ENCODE assay signal across 1 cellular context in the genomic region with DNA sequence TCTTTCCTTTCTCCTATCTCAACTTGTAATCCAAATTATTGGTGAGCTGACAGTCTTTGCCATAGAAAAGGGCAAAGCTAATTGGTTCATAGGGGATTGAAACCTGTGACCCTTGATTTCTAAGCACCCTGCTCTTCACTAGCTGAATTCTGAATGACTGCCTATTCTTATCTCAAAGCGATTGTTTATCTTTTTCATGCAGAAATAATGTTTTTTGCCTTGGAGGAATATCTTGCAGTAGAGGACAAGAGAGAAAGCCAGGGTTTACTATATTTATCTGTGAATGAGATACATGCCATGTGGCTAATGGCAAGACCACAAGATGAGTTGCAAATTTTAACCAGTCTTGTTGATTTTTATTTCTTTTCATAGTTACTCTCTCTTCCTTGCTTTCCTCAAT.
TF ChIP-seq lines count a peak whose summit lies in the region.

No MANE protein-coding gene starts in this region.

TF ChIP-seq in GM23338, 12 proteins besides CTCF, POLR2A, EP300 and RAD21 (continued from another document):
- TF ChIP-seq, protein P1, sequence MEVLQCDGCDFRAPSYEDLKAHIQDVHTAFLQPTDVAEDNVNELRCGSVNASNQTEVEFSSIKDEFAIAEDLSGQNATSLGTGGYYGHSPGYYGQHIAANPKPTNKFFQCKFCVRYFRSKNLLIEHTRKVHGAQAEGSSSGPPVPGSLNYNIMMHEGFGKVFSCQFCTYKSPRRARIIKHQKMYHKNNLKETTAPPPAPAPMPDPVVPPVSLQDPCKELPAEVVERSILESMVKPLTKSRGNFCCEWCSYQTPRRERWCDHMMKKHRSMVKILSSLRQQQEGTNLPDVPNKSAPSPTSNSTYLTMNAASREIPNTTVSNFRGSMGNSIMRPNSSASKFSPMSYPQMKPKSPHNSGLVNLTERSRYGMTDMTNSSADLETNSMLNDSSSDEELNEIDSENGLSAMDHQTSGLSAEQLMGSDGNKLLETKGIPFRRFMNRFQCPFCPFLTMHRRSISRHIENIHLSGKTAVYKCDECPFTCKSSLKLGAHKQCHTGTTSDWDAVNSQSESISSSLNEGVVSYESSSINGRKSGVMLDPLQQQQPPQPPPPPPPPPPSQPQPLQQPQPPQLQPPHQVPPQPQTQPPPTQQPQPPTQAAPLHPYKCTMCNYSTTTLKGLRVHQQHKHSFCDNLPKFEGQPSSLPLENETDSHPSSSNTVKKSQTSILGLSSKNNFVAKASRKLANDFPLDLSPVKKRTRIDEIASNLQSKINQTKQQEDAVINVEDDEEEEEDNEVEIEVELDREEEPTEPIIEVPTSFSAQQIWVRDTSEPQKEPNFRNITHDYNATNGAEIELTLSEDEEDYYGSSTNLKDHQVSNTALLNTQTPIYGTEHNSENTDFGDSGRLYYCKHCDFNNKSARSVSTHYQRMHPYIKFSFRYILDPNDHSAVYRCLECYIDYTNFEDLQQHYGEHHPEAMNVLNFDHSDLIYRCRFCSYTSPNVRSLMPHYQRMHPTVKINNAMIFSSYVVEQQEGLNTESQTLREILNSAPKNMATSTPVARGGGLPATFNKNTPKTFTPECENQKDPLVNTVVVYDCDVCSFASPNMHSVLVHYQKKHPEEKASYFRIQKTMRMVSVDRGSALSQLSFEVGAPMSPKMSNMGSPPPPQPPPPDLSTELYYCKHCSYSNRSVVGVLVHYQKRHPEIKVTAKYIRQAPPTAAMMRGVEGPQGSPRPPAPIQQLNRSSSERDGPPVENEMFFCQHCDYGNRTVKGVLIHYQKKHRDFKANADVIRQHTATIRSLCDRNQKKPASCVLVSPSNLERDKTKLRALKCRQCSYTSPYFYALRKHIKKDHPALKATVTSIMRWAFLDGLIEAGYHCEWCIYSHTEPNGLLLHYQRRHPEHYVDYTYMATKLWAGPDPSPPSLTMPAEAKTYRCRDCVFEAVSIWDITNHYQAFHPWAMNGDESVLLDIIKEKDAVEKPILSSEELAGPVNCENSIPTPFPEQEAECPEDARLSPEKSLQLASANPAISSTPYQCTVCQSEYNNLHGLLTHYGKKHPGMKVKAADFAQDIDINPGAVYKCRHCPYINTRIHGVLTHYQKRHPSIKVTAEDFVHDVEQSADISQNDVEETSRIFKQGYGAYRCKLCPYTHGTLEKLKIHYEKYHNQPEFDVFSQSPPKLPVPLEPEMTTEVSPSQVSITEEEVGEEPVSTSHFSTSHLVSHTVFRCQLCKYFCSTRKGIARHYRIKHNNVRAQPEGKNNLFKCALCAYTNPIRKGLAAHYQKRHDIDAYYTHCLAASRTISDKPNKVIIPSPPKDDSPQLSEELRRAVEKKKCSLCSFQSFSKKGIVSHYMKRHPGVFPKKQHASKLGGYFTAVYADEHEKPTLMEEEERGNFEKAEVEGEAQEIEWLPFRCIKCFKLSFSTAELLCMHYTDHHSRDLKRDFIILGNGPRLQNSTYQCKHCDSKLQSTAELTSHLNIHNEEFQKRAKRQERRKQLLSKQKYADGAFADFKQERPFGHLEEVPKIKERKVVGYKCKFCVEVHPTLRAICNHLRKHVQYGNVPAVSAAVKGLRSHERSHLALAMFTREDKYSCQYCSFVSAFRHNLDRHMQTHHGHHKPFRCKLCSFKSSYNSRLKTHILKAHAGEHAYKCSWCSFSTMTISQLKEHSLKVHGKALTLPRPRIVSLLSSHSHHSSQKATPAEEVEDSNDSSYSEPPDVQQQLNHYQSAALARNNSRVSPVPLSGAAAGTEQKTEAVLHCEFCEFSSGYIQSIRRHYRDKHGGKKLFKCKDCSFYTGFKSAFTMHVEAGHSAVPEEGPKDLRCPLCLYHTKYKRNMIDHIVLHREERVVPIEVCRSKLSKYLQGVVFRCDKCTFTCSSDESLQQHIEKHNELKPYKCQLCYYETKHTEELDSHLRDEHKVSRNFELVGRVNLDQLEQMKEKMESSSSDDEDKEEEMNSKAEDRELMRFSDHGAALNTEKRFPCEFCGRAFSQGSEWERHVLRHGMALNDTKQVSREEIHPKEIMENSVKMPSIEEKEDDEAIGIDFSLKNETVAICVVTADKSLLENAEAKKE (CRISPR knock-in tag; IDR thresholded peaks at IDR 0.05), result no peak
- TF ChIP-seq EZH2phosphoT487 (IDR thresholded peaks at IDR 0.05; ENCODE audit: unreplicated experiment) (no peak), EZH2 (IDR thresholded peaks at IDR 0.05; ENCODE audit: low read depth, unreplicated experiment) (no peak), CREB1 (CRISPR knock-in tag; IDR thresholded peaks at IDR 0.05; ENCODE audit: low read depth) (no peak), POLR2AphosphoS5 (IDR thresholded peaks at IDR 0.05; ENCODE audit: low read depth) (no peak)
- TF ChIP-seq, protein P2, sequence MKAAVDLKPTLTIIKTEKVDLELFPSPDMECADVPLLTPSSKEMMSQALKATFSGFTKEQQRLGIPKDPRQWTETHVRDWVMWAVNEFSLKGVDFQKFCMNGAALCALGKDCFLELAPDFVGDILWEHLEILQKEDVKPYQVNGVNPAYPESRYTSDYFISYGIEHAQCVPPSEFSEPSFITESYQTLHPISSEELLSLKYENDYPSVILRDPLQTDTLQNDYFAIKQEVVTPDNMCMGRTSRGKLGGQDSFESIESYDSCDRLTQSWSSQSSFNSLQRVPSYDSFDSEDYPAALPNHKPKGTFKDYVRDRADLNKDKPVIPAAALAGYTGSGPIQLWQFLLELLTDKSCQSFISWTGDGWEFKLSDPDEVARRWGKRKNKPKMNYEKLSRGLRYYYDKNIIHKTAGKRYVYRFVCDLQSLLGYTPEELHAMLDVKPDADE (IDR thresholded peaks at IDR 0.05), result no peak
TF ChIP-seq in GM23338: peak in this region for 0.
